Comparison of ENCODE assay signal across 17 cellular contexts in genomic region chr22:41836551-41836950, GRCh38. TPM values are rescaled to one million over a fixed set of nuclear protein-coding genes. Genes with fewer than 3 reads are reported as not detected.
DNase-seq lines count a peak whose midpoint lies in the region; ATAC-seq, FAIRE-seq and TF ChIP-seq lines count a peak whose summit lies in the region.
"Had no signal": no experiment of that assay in that cellular context is flagged by ENCODE, and none has a peak within 500 bp of the region (broad histone marks: within the 10 kb centered on the region; RNA-seq: fewer than 3 reads in every experiment).

No MANE protein-coding gene starts in this region.

- no peak for ATAC-seq in activated T-cell treated with anti-CD3 and anti-CD28 coated beads, Interleukin-2, amount 50 U/mL, for 72 hours (replicated peaks in 1 of 2)
- no peak for ATAC-seq in GM19035 (IDR thresholded peaks at IDR 0.05; ENCODE audit: unreplicated experiment)
- ATAC-seq: left ventricle myocardium superior had no signal

- TF ChIP-seq CTCF in OCI-LY7 (conservative IDR thresholded peaks at IDR 0.05; ENCODE audit: low read length) = no peak
- TF ChIP-seq CTCF in stomach (IDR thresholded peaks at IDR 0.05) = no peak
- no peak for TF ChIP-seq CTCF in D721Med (IDR thresholded peaks at IDR 0.05; ENCODE audit: insufficient read depth, missing control alignments)

- no peak for FAIRE-seq in D721Med (lab: Jason Lieb, UNC)
- FAIRE-seq: astrocyte had no signal

- peak overlapping the region; percentile 16; the same call in 1 of the 2 replicates for H3K4me2 ChIP-seq in OCI-LY7 (ENCODE audit: low read length)

- no peak overlapping the region for H3K27ac ChIP-seq in OCI-LY7 (ENCODE audit: low read depth, low read length, poor library complexity, severe bottlenecking)
- H3K27ac ChIP-seq in stomach = peak overlapping the region; percentile 0 to 98 (median 56)
- H3K27ac ChIP-seq: PC-9 had no signal

- peaks cover 74% of the 10 kb centered on the region for H3K4me1 Mint-ChIP-seq in activated T-cell treated with anti-CD3 and anti-CD28 coated beads, Interleukin-2, amount 50 U/mL, for 72 hours (ENCODE audit: low read depth)
- H3K4me1 Mint-ChIP-seq in immature natural killer cell = peaks cover 60 to 69% of the 10 kb centered on the region in 2 donors

- no peak overlapping the region for H2AFZ ChIP-seq in OCI-LY7 (ENCODE audit: low read length)
- H2AFZ ChIP-seq: PC-9 had no signal

- POLR2A ChIA-PET in OCI-LY7 (lab: Charles Lee) = interaction anchor here (0.6 to 2.8 kb wide), 4 partner anchors 8 to 247 kb away, joined by 3 to 16 read pairs (median 5); partner anchors contain the start of gene PMM1

- intact Hi-C loops in OCI-LY7 (cut with micrococcal nuclease; ENCODE audit: unreplicated experiment) = no loop called here
- intact Hi-C loops in stomach (cut with DNase I; ENCODE audit: low total_unique reads) = no loop called here

- no TSS peak for BruUV-seq in OCI-LY7 (replicated peaks; lab: Mats Ljungman, UMichigan)

- H3K9me3 Mint-ChIP-seq in activated T-cell treated with anti-CD3 and anti-CD28 coated beads, Interleukin-2, amount 50 U/mL, for 72 hours = no peaks in the 10 kb centered on the region
- no peaks in the 10 kb centered on the region for H3K9me3 Mint-ChIP-seq in immature natural killer cell

- no peak for TF ChIP-seq EP300 in stomach (IDR thresholded peaks at IDR 0.05)

- no peak overlapping the region for H3K4me3 ChIP-seq in OCI-LY7 (ENCODE audit: low read depth, low read length, poor library complexity, severe bottlenecking)
- no peak overlapping the region for H3K4me3 ChIP-seq in stomach
- H3K4me3 ChIP-seq: PC-9 had no signal

- H3K27ac Mint-ChIP-seq in activated T-cell treated with anti-CD3 and anti-CD28 coated beads, Interleukin-2, amount 50 U/mL, for 72 hours = peak overlapping the region; percentile 27
- peak overlapping the region; percentile 18 to 74 (median 64) for H3K27ac Mint-ChIP-seq in immature natural killer cell

- no peak for DNase-seq in activated T-cell treated with anti-CD3 and anti-CD28 coated beads, Interleukin-2, amount 50 U/mL, for 72 hours
- DNase-seq in activated T-cell treated with anti-CD3 and anti-CD28 coated beads for 4 hours (no peak), OCI-LY7 (ENCODE audit: low spot score) (no peak), immature natural killer cell (no peak), stomach (no peak), activated gamma-delta T cell treated with Interleukin-2 at 50 U/mL for 16 hours (no peak), D721Med (ENCODE audit: insufficient read length, low spot score) (no peak)
- DNase-seq: DMS 273 treated with DMSO at 0.1 percent for 48 hours; HCEC 1CT; KBM-7; left ventricle myocardium superior; NCI-H1436 treated with DMSO at 0.1 percent for 48 hours; nucleus accumbens; PC-9; stimulated activated CD4-positive, alpha-beta T cell treated with anti-CD3 and anti-CD28 coated beads, Interleukin-4, amount 100 ng/mL, for 24 hours had no signal

- H3K4me1 ChIP-seq in OCI-LY7 (ENCODE audit: insufficient read depth, low read length, poor library complexity, severe bottlenecking) = peaks cover 66% of the 10 kb centered on the region
- H3K4me1 ChIP-seq in stomach = peaks cover 40 to 80% (median 62%) of the 10 kb centered on the region in 4 donors

- H3K4me3 Mint-ChIP-seq in activated T-cell treated with anti-CD3 and anti-CD28 coated beads, Interleukin-2, amount 50 U/mL, for 72 hours = peak overlapping the region in 1 of 2 donors; percentile 5
- H3K4me3 Mint-ChIP-seq in immature natural killer cell = no peak overlapping the region

- H3K9me3 ChIP-seq in OCI-LY7 (ENCODE audit: low read length) (no peaks in the 10 kb centered on the region; the same call in 1 of the 2 replicates), stomach (no peaks in the 10 kb centered on the region)

- no peaks in the 10 kb centered on the region for H3K27me3 ChIP-seq in stomach

- CTCF ChIA-PET in OCI-LY7 (lab: Charles Lee; ENCODE audit: unreplicated experiment) = no interaction called here

- no peaks in the 10 kb centered on the region for H3K27me3 Mint-ChIP-seq in activated T-cell treated with anti-CD3 and anti-CD28 coated beads, Interleukin-2, amount 50 U/mL, for 72 hours (ENCODE audit: low read depth)
- peaks cover 0 to 13% (median 12%) of the 10 kb centered on the region in 3 donors for H3K27me3 Mint-ChIP-seq in immature natural killer cell (ENCODE audit: low read depth in 3 of 3)

- TF ChIP-seq POLR2A in stomach (IDR thresholded peaks at IDR 0.05) = no peak

- 52 to 72% (median 62%) methylated on average over 2 of the region's 2 CpGs for WGBS in stomach, 5 donors

- peaks cover 28% of the 10 kb centered on the region for H4K20me1 ChIP-seq in OCI-LY7 (ENCODE audit: insufficient read depth, low read length)

- peaks cover 19 to 26% of the 10 kb centered on the region in 2 donors for H3K36me3 Mint-ChIP-seq in activated T-cell treated with anti-CD3 and anti-CD28 coated beads, Interleukin-2, amount 50 U/mL, for 72 hours (ENCODE audit: insufficient read depth in 2 of 2)
- H3K36me3 Mint-ChIP-seq in immature natural killer cell = peaks cover 4 to 11% (median 5%) of the 10 kb centered on the region in 3 donors

- peaks cover 90% of the 10 kb centered on the region for H3K79me2 ChIP-seq in OCI-LY7 (ENCODE audit: insufficient read depth, low read depth, low read length)

- H3K36me3 ChIP-seq in OCI-LY7 (ENCODE audit: insufficient read depth, low read length) (peaks cover 77% of the 10 kb centered on the region), stomach (peaks cover 5 to 15% (median 9%) of the 10 kb centered on the region in 4 donors)

- no peaks in the 10 kb centered on the region for H3K9me2 ChIP-seq in OCI-LY7 (ENCODE audit: insufficient read depth, low read length)

RNA-seq across cellular contexts. Expression of gene SREBF2, which starts 3.6 kb away (rescaled TPM):
- total RNA-seq in activated T-cell treated with anti-CD3 and anti-CD28 coated beads, Interleukin-2, amount 50 U/mL, for 72 hours = 100 to 1,000 TPM; 127 to 131 TPM
- 132 and 167 TPM in 2 replicates for total RNA-seq in OCI-LY7 (2014; rRNA removed; shearing (Covaris generic))
- total RNA-seq in OCI-LY7 (2022) (312 and 330 TPM in 2 replicates), stomach (100 to 1,000 TPM in 1 of 5 donors, 10 to 100 TPM in 4; 41.3 to 159 (median 91.7) TPM)
- polyA plus RNA-seq in immature natural killer cell (10 to 100 TPM; 16.9 to 40.3 (median 22.9) TPM), stomach (10 to 100 TPM; 12.2 to 48.7 (median 29.8) TPM)

RNA-seq across cellular contexts. Expression of gene CCDC134, which starts 36.1 kb away (rescaled TPM):
- total RNA-seq in activated T-cell treated with anti-CD3 and anti-CD28 coated beads, Interleukin-2, amount 50 U/mL, for 72 hours = 10 to 100 TPM; 18.9 to 23.1 TPM
- 21.7 and 23.8 TPM in 2 replicates for total RNA-seq in OCI-LY7 (2014; rRNA removed; shearing (Covaris generic))
- total RNA-seq in OCI-LY7 (2022) (17.3 and 17.4 TPM in 2 replicates), stomach (10 to 100 TPM in 2 of 5 donors, 1 to 10 TPM in 2, not detected in 1; 4.9 to 16.5 (median 12.1) TPM)
- polyA plus RNA-seq in immature natural killer cell (1 to 10 TPM; 1.8 to 6.6 (median 4.2) TPM), stomach (1 to 10 TPM in 2 of 3 donors, not detected in 1; 1.6 to 2.5 TPM)
